Comparison of ENCODE assay signal across 21 cellular contexts in the genomic region with DNA sequence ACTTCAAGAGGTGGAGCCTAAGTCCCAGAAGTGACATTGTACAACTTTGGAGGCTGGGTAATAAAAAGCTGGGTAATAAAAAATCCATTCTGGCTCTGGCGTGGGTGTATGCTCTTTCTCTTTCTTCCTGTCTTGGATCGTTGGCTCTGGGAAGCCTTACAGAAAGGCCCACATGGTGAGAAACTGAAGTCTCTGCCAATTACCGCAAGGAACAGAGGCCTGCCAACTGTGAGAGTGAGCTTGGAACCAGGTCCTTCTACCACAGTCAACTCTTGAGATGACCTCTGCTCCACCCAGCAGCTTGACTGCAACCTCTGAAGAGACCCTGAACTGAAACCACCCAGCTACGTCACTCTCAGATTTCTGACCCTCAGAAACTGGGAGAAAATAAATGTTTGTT. TPM values are rescaled to one million over a fixed set of nuclear protein-coding genes. Genes with fewer than 3 reads are reported as not detected.
DNase-seq lines count a peak whose midpoint lies in the region; ATAC-seq, FAIRE-seq and TF ChIP-seq lines count a peak whose summit lies in the region.
"Had no signal": no experiment of that assay in that cellular context is flagged by ENCODE, and none has a peak within 500 bp of the region (broad histone marks: within the 10 kb centered on the region; RNA-seq: fewer than 3 reads in every experiment).

No MANE protein-coding gene starts in this region.

- WGBS in GM12878 (ENCODE audit: insufficient coverage, insufficient replicate concordance, low lambda C conversion rate, missing lambda C conversion rate) = 13% methylated on average over 4 of the region's 4 CpGs
- WGBS in pancreas, 2 donors = 28 to 34% methylated on average over 4 of the region's 4 CpGs

- intact Hi-C loops in Calu3 (cut with micrococcal nuclease; ENCODE audit: unreplicated experiment) = no loop called here
- intact Hi-C loops in GM12878 (cut with micrococcal nuclease; ENCODE audit: unreplicated experiment) = no loop called here
- intact Hi-C loops in pancreas (cut with DNase I) = no loop called here

- CTCF ChIA-PET in Calu3 (lab: Charles Lee) = interaction anchor here (1.1 kb wide), 1 partner anchor 55 kb away, joined by 3 read pairs; no protein-coding TSS in a partner anchor
- CTCF ChIA-PET in GM12878 (lab: Yijun Ruan, JAX) = no interaction called here

- no peak overlapping the region for H3K9ac ChIP-seq in GM12878 (ENCODE audit: control insufficient read depth, insufficient read depth, low read length)

- RAD21 ChIA-PET in GM12878 (lab: Charles Lee; ENCODE audit: unreplicated experiment) = interaction anchor here (0.6 kb wide), 1 partner anchor 1524 kb away, joined by 3 read pairs; no protein-coding TSS in a partner anchor

- H3K4me2 ChIP-seq in GM12878 (ENCODE audit: control insufficient read depth, insufficient read depth) = no peak overlapping the region
- H3K4me2 ChIP-seq: A549 had no signal

- peaks cover 17% of the 10 kb centered on the region for H3K4me1 Mint-ChIP-seq in Calu3 (ENCODE audit: low read depth, unreplicated experiment)
- no peaks in the 10 kb centered on the region for H3K4me1 Mint-ChIP-seq in activated T-cell treated with anti-CD3 and anti-CD28 coated beads, Interleukin-2, amount 50 U/mL, for 24 hours (ENCODE audit: low read depth)

- peaks cover 2% of the 10 kb centered on the region for H3K9me3 Mint-ChIP-seq in Calu3 (ENCODE audit: low read depth, unreplicated experiment)
- H3K9me3 Mint-ChIP-seq in activated T-cell treated with anti-CD3 and anti-CD28 coated beads, Interleukin-2, amount 50 U/mL, for 24 hours = peaks cover 4% of the 10 kb centered on the region

- DNase-seq in Calu3 = peak; percentile 25
- DNase-seq in GM12878 (ENCODE audit: low read depth, low spot score) = no peak
- DNase-seq in kidney tubule cell (ENCODE audit: low spot score) = peak; percentile 65
- DNase-seq in pancreas = no peak
- no peak for DNase-seq in stimulated activated CD4-positive, alpha-beta T cell treated with anti-CD3 and anti-CD28 coated beads, Interleukin-4, amount 100 ng/mL, for 1 hour
- no peak for DNase-seq in DMS153 treated with DMSO at 0.1 percent for 48 hours (lab: John Stamatoyannopoulos, UW; ENCODE audit: unreplicated experiment)
- DNase-seq in activated T-cell treated with anti-CD3 and anti-CD28 coated beads, Interleukin-2, amount 50 U/mL, for 24 hours = no peak
- DNase-seq: MV-4-11, NCI-H1417 treated with DMSO at 0.1 percent for 48 hours, NCI-H1930, NCI-H2171, NCI-H446 treated with DMSO at 0.1 percent for 48 hours, NCI-H748 treated with DMSO at 0.1 percent for 48 hours, PC-3, SJCRH30 had no signal

- no peaks in the 10 kb centered on the region for H3K27me3 Mint-ChIP-seq in Calu3 (ENCODE audit: unreplicated experiment)
- peaks cover 20% of the 10 kb centered on the region for H3K27me3 Mint-ChIP-seq in activated T-cell treated with anti-CD3 and anti-CD28 coated beads, Interleukin-2, amount 50 U/mL, for 24 hours

- BruUV-seq in Calu3 (replicated peaks; lab: Mats Ljungman, UMichigan) (no TSS peak), GM12878 (replicated peaks; lab: Mats Ljungman, UMichigan) (no TSS peak)

- H3K79me2 ChIP-seq in GM12878 (ENCODE audit: control insufficient read depth, insufficient read depth, low read length) = no peaks in the 10 kb centered on the region

- POLR2A ChIA-PET in GM12878 (lab: Charles Lee) = no interaction called here

- no peak for TF ChIP-seq POLR2A in GM12878 (IDR thresholded peaks at IDR 0.05; ENCODE audit: low read depth, low read length)

- TF ChIP-seq EP300 in GM12878 (IDR thresholded peaks at IDR 0.05; ENCODE audit: borderline replicate concordance in 1 of 2, control insufficient read depth in 1 of 2, low read depth in 2 of 2, low read length in 2 of 2) = no peak

- peak overlapping the region; percentile 35 for H3K4me3 Mint-ChIP-seq in Calu3 (ENCODE audit: low read depth, unreplicated experiment)
- H3K4me3 Mint-ChIP-seq in activated T-cell treated with anti-CD3 and anti-CD28 coated beads, Interleukin-2, amount 50 U/mL, for 24 hours = no peak overlapping the region

- TF ChIP-seq CTCF in Calu3 (IDR thresholded peaks at IDR 0.05; ENCODE audit: unreplicated experiment) = no peak
- TF ChIP-seq CTCF in GM12878 (IDR thresholded peaks at IDR 0.05 in 2 of 3, conservative IDR thresholded peaks at IDR 0.05 in 1 of 3; ENCODE audit: control insufficient read depth in 2 of 3, extremely low read depth in 1 of 3, insufficient read depth in 1 of 3, low read depth in 3 of 3, low read length in 3 of 3) = no peak
- no peak for TF ChIP-seq CTCF in pancreas (IDR thresholded peaks at IDR 0.05)

- H3K36me3 Mint-ChIP-seq in Calu3 (ENCODE audit: insufficient read depth, unreplicated experiment) = no peaks in the 10 kb centered on the region
- H3K36me3 Mint-ChIP-seq in activated T-cell treated with anti-CD3 and anti-CD28 coated beads, Interleukin-2, amount 50 U/mL, for 24 hours (ENCODE audit: low read depth) = no peaks in the 10 kb centered on the region

- in situ Hi-C loops in GM12878 (cut with MboI) = no loop called here

- ATAC-seq in GM12878 (peak; percentile 68), pancreas (peak in 3 of 4 donors; percentile 36 to 70 (median 54))
- ATAC-seq: A549, PC-3 had no signal

- peak overlapping the region; percentile 61 for H3K27ac Mint-ChIP-seq in Calu3 (ENCODE audit: unreplicated experiment)
- H3K27ac Mint-ChIP-seq in activated T-cell treated with anti-CD3 and anti-CD28 coated beads, Interleukin-2, amount 50 U/mL, for 24 hours = no peak overlapping the region

- no peak for TF ChIP-seq RAD21 in GM12878 (IDR thresholded peaks at IDR 0.05; ENCODE audit: insufficient read depth, low read depth, low read length)

- no peaks in the 10 kb centered on the region for H3K4me1 ChIP-seq in GM12878 (ENCODE audit: control insufficient read depth, insufficient read depth, low read length)
- no peaks in the 10 kb centered on the region for H3K4me1 ChIP-seq in pancreas
- H3K4me1 ChIP-seq: A549, SJCRH30 had no signal

- H3K36me3 ChIP-seq in GM12878 (ENCODE audit: control insufficient read depth in 2 of 2, insufficient read depth in 2 of 2, low read length in 1 of 2) (no peaks in the 10 kb centered on the region), pancreas (no peaks in the 10 kb centered on the region)
- H3K36me3 ChIP-seq: SJCRH30 had no signal

- H3K27me3 ChIP-seq in GM12878 (replicated peaks in 1 of 2; ENCODE audit: control insufficient read depth in 2 of 2, insufficient read depth in 2 of 2, low read length in 1 of 2) = no peaks in the 10 kb centered on the region
- H3K27me3 ChIP-seq in pancreas = no peaks in the 10 kb centered on the region
- H3K27me3 ChIP-seq: SJCRH30 had no signal

- no peak overlapping the region for H3K4me3 ChIP-seq in GM12878
- H3K4me3 ChIP-seq in pancreas = no peak overlapping the region
- H3K4me3 ChIP-seq: A549, SJCRH30 had no signal

- FAIRE-seq in GM12878 (lab: Jason Lieb, UNC) = no peak
- FAIRE-seq in pancreas (lab: Jason Lieb, UNC) = no peak
- FAIRE-seq: A549, H54, HTR-8/SVneo had no signal

- H2AFZ ChIP-seq in GM12878 (ENCODE audit: control insufficient read depth, low read depth, low read length) = no peak overlapping the region

- SMC1A ChIA-PET in GM12878 (lab: Charles Lee; ENCODE audit: uncharacterized antibody, unreplicated experiment) = no interaction called here

- H3K27ac ChIP-seq in GM12878 (ENCODE audit: control insufficient read depth, insufficient read depth) (no peak overlapping the region), pancreas (no peak overlapping the region)
- H3K27ac ChIP-seq: A549, C4-2B, HL-60, RWPE1, SJCRH30 had no signal

- no peaks in the 10 kb centered on the region for H4K20me1 ChIP-seq in GM12878 (ENCODE audit: control insufficient read depth, insufficient read depth)

- no peaks in the 10 kb centered on the region for H3K9me3 ChIP-seq in GM12878 (replicated peaks; ENCODE audit: control insufficient read depth, insufficient read depth, low read length)
- H3K9me3 ChIP-seq in pancreas = no peaks in the 10 kb centered on the region
- H3K9me3 ChIP-seq: A549 had no signal

TF ChIP-seq in GM12878, 131 proteins besides CTCF, POLR2A, EP300 and RAD21 (continues in another document):
- TF ChIP-seq IKZF2 (IDR thresholded peaks at IDR 0.05) (no peak), IKZF1 (conservative IDR thresholded peaks at IDR 0.05) (no peak), HDAC6 (IDR thresholded peaks at IDR 0.05; ENCODE audit: unreplicated experiment) (no peak), KAT2A (conservative IDR thresholded peaks at IDR 0.05; ENCODE audit: control insufficient read depth, low read depth, low read length) (no peak), EED (IDR thresholded peaks at IDR 0.05; ENCODE audit: low read depth) (no peak), CBX3 (IDR thresholded peaks at IDR 0.05; ENCODE audit: borderline replicate concordance, low read depth) (no peak)
- TF ChIP-seq, protein P1, sequence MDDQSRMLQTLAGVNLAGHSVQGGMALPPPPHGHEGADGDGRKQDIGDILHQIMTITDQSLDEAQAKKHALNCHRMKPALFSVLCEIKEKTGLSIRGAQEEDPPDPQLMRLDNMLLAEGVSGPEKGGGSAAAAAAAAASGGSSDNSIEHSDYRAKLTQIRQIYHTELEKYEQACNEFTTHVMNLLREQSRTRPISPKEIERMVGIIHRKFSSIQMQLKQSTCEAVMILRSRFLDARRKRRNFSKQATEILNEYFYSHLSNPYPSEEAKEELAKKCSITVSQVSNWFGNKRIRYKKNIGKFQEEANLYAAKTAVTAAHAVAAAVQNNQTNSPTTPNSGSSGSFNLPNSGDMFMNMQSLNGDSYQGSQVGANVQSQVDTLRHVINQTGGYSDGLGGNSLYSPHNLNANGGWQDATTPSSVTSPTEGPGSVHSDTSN (IDR thresholded peaks at IDR 0.05; ENCODE audit: insufficient replicate concordance, low read depth, low read length) = no peak

RNA-seq across cellular contexts. Expression of gene NR2F2, which starts 51.0 kb away (rescaled TPM):
- 158 and 167 TPM in 2 replicates for total RNA-seq in Calu3 (2022)
- total RNA-seq in GM12878 (2013; cell fraction: nucleolus; rRNA removed) = 21.4 and 23.4 TPM in 2 replicates
- 0.82 and 1.1 TPM in 2 replicates for total RNA-seq in GM12878 (2014; rRNA removed)
- 1.7 and 1.9 TPM in 2 replicates for total RNA-seq in GM12878 (2014; rRNA removed; fragmentation: Illumina TruSeq; extraction: Trizol)
- total RNA-seq in GM12878 (2021) = 9.4 and 10.1 TPM in 2 replicates
- 0.34 TPM for polyA plus RNA-seq in GM12878 (2011; ENCODE audit: low read depth)
- polyA plus RNA-seq in GM12878 (2011; rRNA removed) = 8.7 and 10.0 TPM in 2 replicates
- 13.9 and 14.3 TPM in 2 replicates for polyA plus RNA-seq in GM12878 (2011; cell fraction: cytosol; rRNA removed)
- polyA plus RNA-seq in GM12878 (2011; cell fraction: nucleus; rRNA removed) = 14.0 and 17.0 TPM in 2 replicates
- 2.4 and 2.6 TPM in 2 replicates for polyA plus RNA-seq in GM12878 (2012)
- polyA plus RNA-seq in GM12878 (2014; fragmentation: Illumina TruSeq; extraction: Trizol) = 6.9 TPM in 2 replicates
- polyA plus RNA-seq in GM12878 (2014; fragmentation: Nextera tagmentation; extraction: Ambion mirVana) = 1 to 10 TPM; 2.3 to 3.2 TPM
- 3.7 and 6.6 TPM in 2 replicates for polyA plus RNA-seq in GM12878 (2014; rRNA removed)
- polyA plus RNA-seq in GM12878 (2016; fragmentation: Nextera tagmentation; extraction: Ambion mirVana) = 1 to 10 TPM; 1.8 to 3.1 TPM
- polyA minus RNA-seq in GM12878 (2011; rRNA and poly(A)+ RNA removed) = 7.2 and 11.2 TPM in 2 replicates
- 12.4 and 19.1 TPM in 2 replicates for polyA minus RNA-seq in GM12878 (2011; cell fraction: cytosol; rRNA and poly(A)+ RNA removed)
- 9.9 and 15.4 TPM in 2 replicates for polyA minus RNA-seq in GM12878 (2011; cell fraction: nucleus; rRNA and poly(A)+ RNA removed)
- 10 to 100 TPM in 4 of 6 donors, 1 to 10 TPM in 2; 8.3 to 25.6 (median 14.0) TPM for total RNA-seq in pancreas
- 10 to 100 TPM in 1 of 2 donors, 1 to 10 TPM in 1; 7.0 to 16.2 TPM for polyA plus RNA-seq in pancreas

Comparison
In these comparisons a context has a peak if more than half of its experiments do, and no peak if none do; other contexts are left out.
1. DNase-seq: peak in Calu3 (single experiment) and kidney tubule cell (single experiment); none in GM12878 (single experiment), pancreas (0 of 6), stimulated activated CD4-positive, alpha-beta T cell treated with anti-CD3 and anti-CD28 coated beads, Interleukin-4, amount 100 ng/mL, for 1 hour (single experiment), DMS153 treated with DMSO at 0.1 percent for 48 hours (single experiment) and activated T-cell treated with anti-CD3 and anti-CD28 coated beads, Interleukin-2, amount 50 U/mL, for 24 hours (single experiment).